In the genomic region with DNA sequence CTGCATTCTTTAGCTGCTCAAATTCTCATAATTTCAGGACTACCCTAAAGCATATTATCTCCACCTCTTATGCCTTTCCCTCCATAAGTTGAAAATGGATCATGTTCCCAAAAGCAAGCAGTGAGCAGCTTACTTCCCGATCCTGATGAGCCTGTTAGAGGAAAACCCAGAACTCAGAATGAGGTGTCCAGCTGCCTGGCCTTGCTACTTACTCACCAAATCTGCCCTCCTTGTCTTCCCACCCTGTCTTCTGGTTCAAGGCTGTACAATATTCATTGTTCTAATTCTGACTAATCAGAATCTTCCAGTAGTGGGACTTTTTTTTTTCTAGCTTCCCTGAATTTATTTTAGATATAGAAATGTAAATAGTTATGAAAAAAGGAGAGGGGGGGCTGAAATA, we compare ENCODE assay signal across 9 cellular contexts. TPM values are rescaled to one million over a fixed set of nuclear protein-coding genes. Genes with fewer than 3 reads are reported as not detected.
A peak's percentile ranks its signal among the peaks of the same experiment; 100 is the strongest.
DNase-seq lines count a peak whose midpoint lies in the region; ATAC-seq, FAIRE-seq and TF ChIP-seq lines count a peak whose summit lies in the region.
"Had no signal": no experiment of that assay in that cellular context is flagged by ENCODE, and none has a peak within 500 bp of the region (broad histone marks: within the 10 kb centered on the region; RNA-seq: fewer than 3 reads in every experiment).

No MANE protein-coding gene starts in this region.

- H3K4me3 Mint-ChIP-seq in nephron progenitor cell: no peak overlapping the region

- H3K27me3 ChIP-seq in MG63 (no peaks in the 10 kb centered on the region), bronchial epithelial cell (ENCODE audit: control insufficient read depth, insufficient read depth, low read length) (no peaks in the 10 kb centered on the region)

- peak; percentile 73 for DNase-seq in CD1c-positive myeloid dendritic cell (ENCODE audit: extremely low spot score)
- DNase-seq in MG63: peak; percentile 44
- DNase-seq in bronchial epithelial cell (ENCODE audit: low read depth): peak; percentile 89
- DNase-seq in nephron progenitor cell: no peak
- DNase-seq in NCI-H69 (lab: John Stamatoyannopoulos, UW): no peak
- DNase-seq in T-helper 9 cell: no peak
- DNase-seq in cerebellar nuclear complex (lab: John Stamatoyannopoulos, UW): no peak
- DNase-seq: posterior cingulate gyrus had no signal

- peaks cover 3% of the 10 kb centered on the region for H3K27me3 Mint-ChIP-seq in nephron progenitor cell (ENCODE audit: low read depth, poor library complexity)

- ATAC-seq in HG03095 (IDR thresholded peaks at IDR 0.05; ENCODE audit: unreplicated experiment): no peak

- H3K9me3 Mint-ChIP-seq in nephron progenitor cell: peaks cover 3% of the 10 kb centered on the region

- no peaks in the 10 kb centered on the region for H3K9me3 ChIP-seq in MG63

- peaks cover 11% of the 10 kb centered on the region for H3K36me3 Mint-ChIP-seq in nephron progenitor cell (ENCODE audit: low read depth)

- TF ChIP-seq CTCF in bronchial epithelial cell (IDR thresholded peaks at IDR 0.05; ENCODE audit: insufficient read depth, low read length, severe bottlenecking) (no peak), nephron progenitor cell (IDR thresholded peaks at IDR 0.05) (no peak)

- no peak for FAIRE-seq in bronchial epithelial cell (lab: Jason Lieb, UNC)

- H3K27ac Mint-ChIP-seq in nephron progenitor cell: peak overlapping the region; percentile 72

- peaks cover 3% of the 10 kb centered on the region for H3K36me3 ChIP-seq in MG63
- no peaks in the 10 kb centered on the region for H3K36me3 ChIP-seq in bronchial epithelial cell (ENCODE audit: control insufficient read depth, insufficient read depth, low read length)

- H3K4me1 Mint-ChIP-seq in nephron progenitor cell: peaks cover 23% of the 10 kb centered on the region

- H3K4me3 ChIP-seq in MG63: no peak overlapping the region
- no peak overlapping the region for H3K4me3 ChIP-seq in bronchial epithelial cell (ENCODE audit: low read depth, low read length)

RNA-seq across cellular contexts. Expression of a gene that starts 10.8 kb away (rescaled TPM):
- total RNA-seq in MG63 (2014; rRNA removed; shearing (Covaris generic); ENCODE audit: low replicate concordance): 65.9 and 78.8 TPM in 2 replicates
- 40.8 and 47.9 TPM in 2 replicates for total RNA-seq in bronchial epithelial cell

RNA-seq across cellular contexts. Expression of a gene that starts 11.2 kb away (rescaled TPM):
- 15.6 and 16.8 TPM in 2 replicates for total RNA-seq in MG63 (2014; rRNA removed; shearing (Covaris generic); ENCODE audit: low replicate concordance)
- 14.0 and 17.8 TPM in 2 replicates for total RNA-seq in bronchial epithelial cell

Comparison
In these comparisons a context has a peak if more than half of its experiments do, and no peak if none do; other contexts are left out.
1. DNase-seq: peak in CD1c-positive myeloid dendritic cell (single experiment), MG63 (single experiment) and bronchial epithelial cell (single experiment); none in nephron progenitor cell (single experiment), NCI-H69 (single experiment), T-helper 9 cell (single experiment) and cerebellar nuclear complex (0 of 2).